In the genomic region with DNA sequence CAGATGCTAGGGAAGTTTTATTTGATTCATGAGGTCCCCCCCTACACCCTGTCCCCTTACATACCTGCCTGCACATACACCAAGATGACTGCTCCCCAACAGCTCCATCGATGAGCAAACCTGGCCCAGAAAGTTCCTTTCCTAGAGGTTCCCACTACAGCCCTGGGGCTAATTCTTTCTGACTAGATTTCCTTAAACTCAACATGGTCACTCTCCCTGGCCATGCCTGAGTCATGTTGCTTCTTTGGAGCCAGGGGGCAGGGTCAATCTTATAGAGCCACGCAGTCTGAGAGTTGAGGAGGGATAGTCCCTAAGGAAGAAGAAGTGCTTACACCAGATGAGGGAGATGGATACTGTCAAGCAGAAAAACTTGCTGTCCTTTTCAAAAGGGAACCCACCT, we compare ENCODE assay signal across 22 cellular contexts.
"Had no signal": no experiment of that assay in that cellular context is flagged by ENCODE, and none has a peak within 500 bp of the region (broad histone marks: within the 10 kb centered on the region; RNA-seq: fewer than 3 reads in every experiment).

No MANE protein-coding gene starts in this region.

- H3K27me3 ChIP-seq: body of pancreas had no signal

- H3K36me3 Mint-ChIP-seq: activated naive CD4-positive, alpha-beta T cell treated with anti-CD3 and anti-CD28 coated beads, Interleukin-2, amount 50 U/mL, for 24 hours; T-cell had no signal

- H3K4me1 Mint-ChIP-seq: activated CD4-positive, alpha-beta T cell treated with anti-CD3 and anti-CD28 coated beads for 36 hours; activated naive CD4-positive, alpha-beta T cell treated with anti-CD3 and anti-CD28 coated beads, Interleukin-2, amount 50 U/mL, for 24 hours had no signal

- DNase-seq: activated CD4-positive, alpha-beta T cell treated with anti-CD3 and anti-CD28 coated beads for 36 hours; activated CD8-positive, alpha-beta T cell treated with anti-CD3 and anti-CD28 coated beads for 36 hours; activated effector memory CD4-positive, alpha-beta T cell treated with Interleukin-2 at 50 U/mL for 16 hours; activated naive CD4-positive, alpha-beta T cell; activated T-cell treated with anti-CD3 and anti-CD28 coated beads, Interleukin-2, amount 50 U/mL, for 24 hours; body of pancreas; Karpas-422; NCI-H1105 treated with DMSO at 0.1 percent for 48 hours; NCI-H1436 treated with DMSO at 0.1 percent for 48 hours; NCI-H187; NCI-H2081; NCI-H446; NCI-H524; SIG-M5; T-cell; T-helper 2 cell; WERI-Rb-1 had no signal

- FAIRE-seq: RCC 7860 had no signal

- H3K4me3 Mint-ChIP-seq: activated CD4-positive, alpha-beta T cell treated with anti-CD3 and anti-CD28 coated beads for 36 hours; activated CD8-positive, alpha-beta T cell treated with anti-CD3 and anti-CD28 coated beads for 36 hours; activated naive CD4-positive, alpha-beta T cell treated with anti-CD3 and anti-CD28 coated beads, Interleukin-2, amount 50 U/mL, for 24 hours; activated T-cell treated with anti-CD3 and anti-CD28 coated beads, Interleukin-2, amount 50 U/mL, for 24 hours; activated T-helper 1 cell treated with anti-CD3 and anti-CD28 coated beads, Interleukin-12 subunit alpha, Interleukin-12 subunit beta, Interleukin-2, Interleukin-4 antibody, amounts not matched to agents 30 ng/mL and 10 ng/mL and 1 ng/mL, durations not matched to agents 14 hours and 24 hours and 36 hours; T-cell had no signal

- ATAC-seq: activated CD4-positive, alpha-beta T cell treated with anti-CD3 and anti-CD28 coated beads for 36 hours; activated CD8-positive, alpha-beta T cell treated with anti-CD3 and anti-CD28 coated beads for 36 hours; body of pancreas; T-cell had no signal

- H3K36me3 ChIP-seq: ascending aorta, WERI-Rb-1 had no signal

- H3K4me3 ChIP-seq: ascending aorta, body of pancreas, SK-N-MC had no signal

- H3K27ac Mint-ChIP-seq: activated CD4-positive, alpha-beta T cell treated with anti-CD3 and anti-CD28 coated beads for 36 hours; activated CD8-positive, alpha-beta T cell treated with anti-CD3 and anti-CD28 coated beads for 36 hours; activated naive CD4-positive, alpha-beta T cell treated with anti-CD3 and anti-CD28 coated beads, Interleukin-2, amount 50 U/mL, for 24 hours; activated T-cell treated with anti-CD3 and anti-CD28 coated beads, Interleukin-2, amount 50 U/mL, for 24 hours; activated T-helper 1 cell treated with anti-CD3 and anti-CD28 coated beads, Interleukin-12 subunit alpha, Interleukin-12 subunit beta, Interleukin-2, Interleukin-4 antibody, amounts not matched to agents 30 ng/mL and 10 ng/mL and 1 ng/mL, durations not matched to agents 14 hours and 24 hours and 36 hours; T-cell had no signal
